Comparison of ENCODE assay signal across 12 cellular contexts in genomic region chr19:49355890-49356289, GRCh38. TPM values are rescaled to one million over a fixed set of nuclear protein-coding genes. Genes with fewer than 3 reads are reported as not detected.
DNase-seq lines count a peak whose midpoint lies in the region; ATAC-seq and TF ChIP-seq lines count a peak whose summit lies in the region.
"Had no signal": no experiment of that assay in that cellular context is flagged by ENCODE, and none has a peak within 500 bp of the region (broad histone marks: within the 10 kb centered on the region; RNA-seq: fewer than 3 reads in every experiment).

No MANE protein-coding gene starts in this region.

- H3K4me1 Mint-ChIP-seq in memory B cell = peaks cover 57% of the 10 kb centered on the region

- peaks cover 2% of the 10 kb centered on the region for H3K27me3 Mint-ChIP-seq in memory B cell

- peak overlapping the region; percentile 82 for H3K4me3 Mint-ChIP-seq in memory B cell

- ATAC-seq in Right ventricle myocardium inferior (no peak), memory B cell (ENCODE audit: low read depth) (no peak), HG03432 (IDR thresholded peaks at IDR 0.05; ENCODE audit: unreplicated experiment) (no peak), left colon (no peak), HG02970 (IDR thresholded peaks at IDR 0.05; ENCODE audit: low FRiP score, unreplicated experiment) (no peak)

- no peak overlapping the region for H3K4me3 ChIP-seq in cardiac fibroblast (replicated peaks in 1 of 2; ENCODE audit: low read depth in 2 of 2, low read length in 2 of 2)

- intact Hi-C loops in Right ventricle myocardium inferior (cut with DNase I) = no loop called here
- intact Hi-C loops in cardiac septum (cut with DNase I) = no loop called here
- intact Hi-C loops in left colon (cut with DNase I, micrococcal nuclease) = no loop called here

- DNase-seq in Right ventricle myocardium inferior (ENCODE audit: missing footprints) = peak; percentile 74
- DNase-seq in cardiac septum (ENCODE audit: low spot score) = no peak
- peak; percentile 50 to 66 for DNase-seq in cardiac fibroblast (ENCODE audit: low read depth in 2 of 2)
- no peak for DNase-seq in memory B cell (ENCODE audit: low spot score in 2 of 2)
- no peak for DNase-seq in cerebellum (ENCODE audit: low spot score)
- DNase-seq in left colon = no peak
- DNase-seq: GF-D8, NCI-H345 had no signal

- TF ChIP-seq CTCF in cardiac fibroblast (IDR thresholded peaks at IDR 0.05; ENCODE audit: low read depth, low read length) = no peak

- H3K27ac Mint-ChIP-seq in memory B cell = peak overlapping the region; percentile 70

- H3K9me3 Mint-ChIP-seq in memory B cell = no peaks in the 10 kb centered on the region

- peaks cover 7% of the 10 kb centered on the region for H3K36me3 Mint-ChIP-seq in memory B cell

RNA-seq across cellular contexts. Expression of gene TEAD2, which starts 6.3 kb away (rescaled TPM):
- total RNA-seq in Right ventricle myocardium inferior (63.6 TPM), cardiac septum (39.9 TPM), cerebellum (15.3 TPM), left colon (10 to 100 TPM; 11.8 to 18.0 TPM)

RNA-seq across cellular contexts. Expression of gene DKKL1, which starts 7.8 kb away (rescaled TPM):
- total RNA-seq in Right ventricle myocardium inferior (not detected), cardiac septum (not detected), cerebellum (0.73 TPM), left colon (not detected)
- total RNA-seq: pulmonary artery endothelial cell had no signal

RNA-seq across cellular contexts. Expression of gene CD37, which starts 20.7 kb away (rescaled TPM):
- 9.1 TPM for total RNA-seq in Right ventricle myocardium inferior
- 4.8 TPM for total RNA-seq in cardiac septum
- 1.4 TPM for total RNA-seq in cerebellum
- 1 to 10 TPM; 5.6 to 9.6 TPM for total RNA-seq in left colon
- total RNA-seq: kidney epithelial cell, pulmonary artery endothelial cell had no signal

RNA-seq across cellular contexts. Expression of gene SLC6A16, which starts 30.9 kb away (rescaled TPM):
- total RNA-seq in Right ventricle myocardium inferior = 0.92 TPM
- 0.67 TPM for total RNA-seq in cardiac septum
- total RNA-seq in cerebellum = 1.4 TPM
- under 1 TPM; 0.43 to 0.50 TPM for total RNA-seq in left colon

RNA-seq across cellular contexts. Expression of gene KASH5, which starts 32.2 kb away (rescaled TPM):
- total RNA-seq in Right ventricle myocardium inferior (not detected), cardiac septum (not detected), cerebellum (not detected), left colon (not detected)
- total RNA-seq: kidney epithelial cell, pulmonary artery endothelial cell had no signal

Comparison
In these comparisons a context has a peak if more than half of its experiments do, and no peak if none do; other contexts are left out.
1. DNase-seq: peak in Right ventricle myocardium inferior (single experiment) and cardiac fibroblast (2 of 2); none in cardiac septum (single experiment), memory B cell (0 of 2), cerebellum (single experiment) and left colon (0 of 2).